Comparison of ENCODE assay signal across 9 cellular contexts in the genomic region with DNA sequence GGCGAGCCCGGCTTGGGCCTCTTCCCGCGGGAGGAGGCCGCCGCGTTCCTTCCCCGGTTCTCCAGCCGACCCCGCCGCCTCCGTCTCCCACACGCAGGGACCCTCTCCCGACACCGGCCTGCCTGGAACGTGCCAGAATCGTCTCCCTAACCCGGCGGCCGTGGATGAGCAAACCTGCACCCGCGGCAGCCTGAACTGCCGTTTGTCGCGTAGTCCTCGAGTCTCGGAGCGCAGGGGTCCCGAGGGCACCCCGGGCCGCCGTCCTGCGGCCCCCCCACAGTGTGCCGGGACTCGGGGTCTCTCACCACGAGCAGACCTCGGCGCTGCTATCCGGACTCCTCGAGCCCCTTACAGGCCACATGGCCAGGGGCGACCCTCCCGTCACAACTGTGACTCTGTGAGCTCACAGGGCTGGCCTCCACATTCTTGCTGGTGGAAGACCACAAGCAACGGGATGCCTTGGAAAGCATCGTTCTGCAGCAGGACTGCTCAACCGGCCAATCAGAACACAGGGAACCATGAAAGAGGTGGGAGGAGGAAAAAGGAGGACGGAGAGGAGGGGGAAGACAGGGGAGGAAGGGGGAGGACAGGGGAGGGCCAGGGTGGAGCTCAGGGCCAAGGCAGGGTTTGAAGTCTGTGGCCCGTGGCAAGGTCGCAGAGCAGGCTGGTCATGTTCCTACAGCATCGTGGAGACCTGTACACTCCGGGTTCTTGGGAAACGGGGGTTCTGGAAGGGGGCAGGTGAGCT.
DNase-seq lines count a peak whose midpoint lies in the region; ATAC-seq, FAIRE-seq and TF ChIP-seq lines count a peak whose summit lies in the region.
"Had no signal": no experiment of that assay in that cellular context is flagged by ENCODE, and none has a peak within 500 bp of the region (broad histone marks: within the 10 kb centered on the region; RNA-seq: fewer than 3 reads in every experiment).

No MANE protein-coding gene starts in this region.

- no peaks in the 10 kb centered on the region for H3K36me3 ChIP-seq in astrocyte (ENCODE audit: insufficient read depth, low read length)
- no peaks in the 10 kb centered on the region for H3K36me3 ChIP-seq in lower lobe of right lung
- H3K36me3 ChIP-seq in subcutaneous abdominal adipose tissue (ENCODE audit: control insufficient read depth in 5 of 5, insufficient read depth in 5 of 5, low read length in 5 of 5): no peaks in the 10 kb centered on the region

- no peaks in the 10 kb centered on the region for H3K4me1 ChIP-seq in astrocyte (ENCODE audit: insufficient read depth, low read length)
- H3K4me1 ChIP-seq in lower lobe of right lung: no peaks in the 10 kb centered on the region
- peaks cover 0 to 19% (median 16%) of the 10 kb centered on the region in 5 donors for H3K4me1 ChIP-seq in subcutaneous abdominal adipose tissue (ENCODE audit: control insufficient read depth in 5 of 5, insufficient read depth in 5 of 5, low read length in 5 of 5)

- no peaks in the 10 kb centered on the region for H3K4me1 Mint-ChIP-seq in astrocyte (ENCODE audit: low read depth, unreplicated experiment)

- peaks cover 41% of the 10 kb centered on the region for H3K9me3 Mint-ChIP-seq in astrocyte (ENCODE audit: unreplicated experiment)

- no peak overlapping the region for H3K27ac Mint-ChIP-seq in astrocyte (ENCODE audit: unreplicated experiment)

- H3K27ac ChIP-seq in astrocyte (ENCODE audit: low read depth, low read length) (no peak overlapping the region), lower lobe of right lung (no peak overlapping the region), subcutaneous abdominal adipose tissue (ENCODE audit: low read depth, low read length) (no peak overlapping the region)
- H3K27ac ChIP-seq: 22Rv1 had no signal

- TF ChIP-seq CTCF in astrocyte (IDR thresholded peaks at IDR 0.05; ENCODE audit: insufficient read depth, low read depth, low read length): no peak
- TF ChIP-seq CTCF in lower lobe of right lung (IDR thresholded peaks at IDR 0.05): no peak

- no peaks in the 10 kb centered on the region for H3K36me3 Mint-ChIP-seq in astrocyte (ENCODE audit: low read depth, unreplicated experiment)

- POLR2A ChIA-PET in HEK293T (lab: Yijun Ruan, JAX): no interaction called here

- CTCF ChIA-PET in HEK293T (lab: Yijun Ruan, JAX): interaction anchor here (0.6 kb wide), 2 partner anchors 95 to 139 kb away, joined by 3 to 4 read pairs; no protein-coding TSS in a partner anchor

- peak overlapping the region; percentile 73 for H3K4me2 ChIP-seq in astrocyte (ENCODE audit: low read length)

- DNase-seq in NCI-H2029 (lab: John Stamatoyannopoulos, UW) (peak; percentile 7), NCI-H2029 treated with DMSO at 0.1 percent for 48 hours (lab: John Stamatoyannopoulos, UW) (no peak), astrocyte (ENCODE audit: low read depth) (no peak), lower lobe of right lung (no peak), iPS-NIHi11 (ENCODE audit: low spot score) (no peak), HEK293T (ENCODE audit: extremely low spot score) (no peak)

- no peak overlapping the region for H3K9ac ChIP-seq in astrocyte (ENCODE audit: low read length)
- peak overlapping the region in 3 of 5 donors; percentile 38 to 71 (median 51) for H3K9ac ChIP-seq in subcutaneous abdominal adipose tissue (ENCODE audit: low read length in 5 of 5)

- peak overlapping the region; percentile 10 for H3K4me3 ChIP-seq in astrocyte (ENCODE audit: insufficient read depth, low read depth, low read length)
- H3K4me3 ChIP-seq in lower lobe of right lung: peak overlapping the region; percentile 56
- peak overlapping the region; percentile 36 to 78 (median 71) for H3K4me3 ChIP-seq in subcutaneous abdominal adipose tissue (ENCODE audit: low read depth in 1 of 5, low read length in 5 of 5)

- peak overlapping the region; percentile 47 for H2AFZ ChIP-seq in astrocyte (ENCODE audit: low read depth, low read length)

- no peaks in the 10 kb centered on the region for H3K27me3 ChIP-seq in astrocyte (ENCODE audit: insufficient read depth, low read length)
- H3K27me3 ChIP-seq in lower lobe of right lung (ENCODE audit: low read depth): peaks cover 4% of the 10 kb centered on the region
- H3K27me3 ChIP-seq in subcutaneous abdominal adipose tissue (ENCODE audit: control insufficient read depth in 5 of 5, insufficient read depth in 4 of 5, low read length in 5 of 5): peaks cover 0 to 20% (median 0%) of the 10 kb centered on the region in 5 donors

- H3K4me3 Mint-ChIP-seq in astrocyte (ENCODE audit: unreplicated experiment): no peak overlapping the region

- ATAC-seq in lower lobe of right lung (no peak), HG03520 (IDR thresholded peaks at IDR 0.05; ENCODE audit: unreplicated experiment) (no peak)

- no peaks in the 10 kb centered on the region for H3K27me3 Mint-ChIP-seq in astrocyte (ENCODE audit: low read depth, unreplicated experiment)

- FAIRE-seq in astrocyte (lab: Jason Lieb, UNC): no peak

- H3K79me2 ChIP-seq in astrocyte (ENCODE audit: insufficient read depth, low read length): no peaks in the 10 kb centered on the region

- H3K9me3 ChIP-seq in astrocyte (ENCODE audit: insufficient read depth, low read depth, low read length) (no peaks in the 10 kb centered on the region), lower lobe of right lung (no peaks in the 10 kb centered on the region), subcutaneous abdominal adipose tissue (ENCODE audit: control insufficient read depth in 5 of 5, low read length in 5 of 5) (peaks cover 0 to 9% (median 0%) of the 10 kb centered on the region in 5 donors)

- no peaks in the 10 kb centered on the region for H4K20me1 ChIP-seq in astrocyte (ENCODE audit: insufficient read depth, low read length)

- intact Hi-C loops in lower lobe of right lung (cut with DNase I): no loop called here

TF ChIP-seq in HEK293T, 16 proteins besides CTCF, POLR2A, EP300 and RAD21:
- no peak for TF ChIP-seq LEF1 (IDR thresholded peaks at IDR 0.05; ENCODE audit: borderline replicate concordance)
- TF ChIP-seq CTBP1 (IDR thresholded peaks at IDR 0.05; ENCODE audit: borderline replicate concordance): no peak
- no peak for TF ChIP-seq SP1 (IDR thresholded peaks at IDR 0.05)
- TF ChIP-seq SUZ12 (IDR thresholded peaks at IDR 0.05): no peak
- no peak for TF ChIP-seq ELF4 (IDR thresholded peaks at IDR 0.05)
- TF ChIP-seq ARNT (IDR thresholded peaks at IDR 0.05): no peak
- no peak for TF ChIP-seq TARDBP (IDR thresholded peaks at IDR 0.05)
- TF ChIP-seq HDGF (IDR thresholded peaks at IDR 0.05; ENCODE audit: borderline replicate concordance): no peak
- TF ChIP-seq BHLHE40 (IDR thresholded peaks at IDR 0.05; ENCODE audit: borderline replicate concordance): no peak
- TF ChIP-seq NFRKB (IDR thresholded peaks at IDR 0.05): no peak
- no peak for TF ChIP-seq FOXM1 (IDR thresholded peaks at IDR 0.05; ENCODE audit: borderline replicate concordance)

Comparison
In these comparisons a context has a peak if more than half of its experiments do, and no peak if none do; other contexts are left out.
1. H3K4me3 ChIP-seq: peak in every context shown above with its lines; median percentile 71 in subcutaneous abdominal adipose tissue; 56 in lower lobe of right lung; 10 in astrocyte.